Comparison of ENCODE assay signal across 8 cellular contexts in the genomic region with DNA sequence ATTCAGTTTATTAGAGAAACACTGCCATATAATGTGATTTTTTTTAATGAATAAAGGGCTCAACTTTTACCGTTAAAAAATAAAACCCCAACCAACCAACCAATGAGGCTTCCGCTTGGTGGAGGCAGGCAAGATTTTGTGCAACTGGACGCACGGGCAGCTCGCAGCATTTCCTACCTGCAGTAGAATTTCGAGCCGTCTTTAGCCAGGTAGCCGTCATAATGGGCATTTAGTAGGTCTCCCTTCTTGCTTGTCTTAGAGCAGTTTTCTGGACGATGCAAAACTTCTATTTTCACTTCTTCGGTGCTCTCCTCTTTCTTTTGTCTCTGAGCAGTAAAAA. TPM values are rescaled to one million over a fixed set of nuclear protein-coding genes. Genes with fewer than 3 reads are reported as not detected.
DNase-seq lines count a peak whose midpoint lies in the region; TF ChIP-seq lines count a peak whose summit lies in the region.

No MANE protein-coding gene starts in this region.

- peaks cover 37% of the 10 kb centered on the region for H3K36me3 Mint-ChIP-seq in Calu3 (ENCODE audit: insufficient read depth, unreplicated experiment)

- TF ChIP-seq CTCF in Calu3 (IDR thresholded peaks at IDR 0.05; ENCODE audit: unreplicated experiment) (no peak), fibroblast of the aortic adventitia (IDR thresholded peaks at IDR 0.05; ENCODE audit: insufficient read depth, low read length) (no peak), retinal pigment epithelial cell (conservative IDR thresholded peaks at IDR 0.05; ENCODE audit: low read depth, low read length) (no peak)

- intact Hi-C loops in Calu3 (cut with micrococcal nuclease; ENCODE audit: unreplicated experiment) = loop anchor here (2.0 kb wide), 1 partner anchor 45 kb away; no protein-coding TSS in a partner anchor

- H3K27me3 Mint-ChIP-seq in Calu3 (ENCODE audit: unreplicated experiment) = no peaks in the 10 kb centered on the region

- CTCF ChIA-PET in Calu3 (lab: Charles Lee) = interaction anchor here (0.7 kb wide), 1 partner anchor 27 kb away, joined by 3 read pairs; the partner anchor contains the start of genes PJVK and PRKRA

- peak; percentile 11 for DNase-seq in Calu3
- DNase-seq in H7 = peak; percentile 30
- peak; percentile 42 for DNase-seq in SW480 (ENCODE audit: low spot score)
- peak; percentile 37 for DNase-seq in fibroblast of the aortic adventitia (ENCODE audit: low read depth)
- no peak for DNase-seq in retinal pigment epithelial cell (ENCODE audit: low read depth)
- no peak for DNase-seq in activated effector memory CD4-positive, alpha-beta T cell treated with anti-CD3 and anti-CD28 coated beads, Interleukin-2, amount 50 U/mL, for 16 hours
- DNase-seq in medulla oblongata (ENCODE audit: extremely low spot score) = no peak
- DNase-seq in NCI-H1417 (lab: John Stamatoyannopoulos, UW) = no peak

- H3K4me3 ChIP-seq in H7 (ENCODE audit: insufficient read depth, low read depth, low read length) (peak overlapping the region; percentile 77), fibroblast of the aortic adventitia (ENCODE audit: low read depth, low read length) (peak overlapping the region; percentile 97), retinal pigment epithelial cell (ENCODE audit: low read length) (peak overlapping the region; percentile 82)

- peak overlapping the region; percentile 94 for H3K4me3 Mint-ChIP-seq in Calu3 (ENCODE audit: low read depth, unreplicated experiment)

- H3K27me3 ChIP-seq in H7 (ENCODE audit: control insufficient read depth, insufficient read depth, low read length) = no peaks in the 10 kb centered on the region

- H3K27ac Mint-ChIP-seq in Calu3 (ENCODE audit: unreplicated experiment) = peak overlapping the region; percentile 89

- no peaks in the 10 kb centered on the region for H3K36me3 ChIP-seq in H7 (replicated peaks; ENCODE audit: control insufficient read depth, insufficient read depth, low read length)

- no peaks in the 10 kb centered on the region for H3K9me3 Mint-ChIP-seq in Calu3 (ENCODE audit: low read depth, unreplicated experiment)

- TSS peak; percentile 89 for BruUV-seq in Calu3 (replicated peaks; lab: Mats Ljungman, UMichigan)

- H3K4me1 Mint-ChIP-seq in Calu3 (ENCODE audit: low read depth, unreplicated experiment) = peaks cover 21% of the 10 kb centered on the region

RNA-seq across cellular contexts. Expression of gene FKBP7, which starts 0.3 kb away (rescaled TPM):
- total RNA-seq in Calu3 (2022) (8.8 and 8.9 TPM in 2 replicates), fibroblast of the aortic adventitia (ENCODE audit: low replicate concordance) (35.5 and 109 TPM in 2 replicates)
- 5.2 and 9.8 TPM in 2 replicates for total RNA-seq in H7 (2014; rRNA removed; shearing (Covaris generic))

RNA-seq across cellular contexts. Expression of gene PLEKHA3, which starts 2.2 kb away (rescaled TPM):
- total RNA-seq in Calu3 (2022) = 33.0 and 34.9 TPM in 2 replicates
- 2.9 and 3.6 TPM in 2 replicates for total RNA-seq in H7 (2014; rRNA removed; shearing (Covaris generic))
- total RNA-seq in fibroblast of the aortic adventitia (ENCODE audit: low replicate concordance) = 4.7 and 10.0 TPM in 2 replicates

RNA-seq across cellular contexts. Expression of gene PJVK, which starts 26.9 kb away (rescaled TPM):
- total RNA-seq in Calu3 (2022) (2.6 and 4.3 TPM in 2 replicates), fibroblast of the aortic adventitia (ENCODE audit: low replicate concordance) (1.6 and 2.3 TPM in 2 replicates)
- total RNA-seq in H7 (2014; rRNA removed; shearing (Covaris generic)) = 0.63 and 1.2 TPM in 2 replicates

RNA-seq across cellular contexts. Expression of gene PRKRA, which starts 27.1 kb away (rescaled TPM):
- total RNA-seq in Calu3 (2022) = 50.0 and 53.2 TPM in 2 replicates
- 67.2 and 81.3 TPM in 2 replicates for total RNA-seq in H7 (2014; rRNA removed; shearing (Covaris generic))
- 34.2 and 55.8 TPM in 2 replicates for total RNA-seq in fibroblast of the aortic adventitia (ENCODE audit: low replicate concordance)

Comparison
In these comparisons a context has a peak if more than half of its experiments do, and no peak if none do; other contexts are left out.
1. DNase-seq: peak in Calu3 (single experiment), H7 (single experiment), SW480 (single experiment) and fibroblast of the aortic adventitia (single experiment); none in retinal pigment epithelial cell (single experiment), activated effector memory CD4-positive, alpha-beta T cell treated with anti-CD3 and anti-CD28 coated beads, Interleukin-2, amount 50 U/mL, for 16 hours (single experiment), medulla oblongata (single experiment) and NCI-H1417 (0 of 3).
2. Peak in every context shown above with its lines, with median percentiles within 50 percentile points of each other: H3K4me3 ChIP-seq.